In the genomic region with DNA sequence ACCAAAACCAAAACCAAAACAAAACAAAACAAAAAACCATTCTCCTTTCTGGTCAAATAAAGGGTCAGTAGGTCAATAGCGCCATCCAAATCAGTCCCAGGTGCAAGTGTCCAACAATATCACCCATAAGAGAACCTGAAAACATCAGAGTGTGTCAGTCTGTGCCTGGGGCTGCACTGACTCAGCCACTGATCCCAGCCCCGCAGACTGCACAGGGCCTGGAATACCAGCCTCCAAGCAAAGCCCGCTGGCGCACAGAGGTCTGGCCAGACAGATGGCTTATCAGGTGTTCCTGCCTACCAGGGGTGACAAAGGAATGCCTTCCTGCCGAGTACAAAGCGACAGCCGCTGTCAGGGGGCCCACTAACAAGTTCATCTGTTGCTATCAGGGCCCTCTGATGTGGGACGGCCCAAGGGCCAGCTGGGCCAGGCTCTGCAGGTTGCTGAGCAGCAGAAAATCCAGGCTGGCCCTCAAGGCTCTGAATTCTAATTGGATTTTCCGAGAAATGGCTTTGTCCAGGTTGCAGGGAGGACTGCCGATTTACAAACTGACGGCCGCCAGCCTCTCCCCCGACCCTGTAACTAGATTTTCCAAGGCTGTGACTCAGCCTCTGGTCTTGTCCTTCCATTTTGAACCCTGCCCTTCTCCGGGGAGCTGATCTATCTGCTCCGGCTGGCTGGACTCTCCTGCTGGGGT, we compare ENCODE assay signal across 13 cellular contexts. TPM values are rescaled to one million over a fixed set of nuclear protein-coding genes. Genes with fewer than 3 reads are reported as not detected.
DNase-seq lines count a peak whose midpoint lies in the region; ATAC-seq and TF ChIP-seq lines count a peak whose summit lies in the region.
"Had no signal": no experiment of that assay in that cellular context is flagged by ENCODE, and none has a peak within 500 bp of the region (broad histone marks: within the 10 kb centered on the region; RNA-seq: fewer than 3 reads in every experiment).

No MANE protein-coding gene starts in this region.

- H3K79me1 ChIP-seq in mesenchymal stem cell (replicated peaks; ENCODE audit: low read length, poor library complexity, severe bottlenecking) = no peaks in the 10 kb centered on the region

- DNase-seq in ELR (ENCODE audit: low read depth) (peak; percentile 48), NCI-H69 (lab: John Stamatoyannopoulos, UW) (peak; percentile 67), mesenchymal stem cell (peak; percentile 34), GM10266 (ENCODE audit: extremely low spot score) (no peak)
- DNase-seq: activated naive CD4-positive, alpha-beta T cell treated with anti-CD3 and anti-CD28 coated beads, Interleukin-2, amount 10 ng/mL, durations not matched to agents 7 days and 5 days; hypothalamus; NCI-H2029; stimulated activated CD4-positive, alpha-beta T cell treated with anti-CD3 and anti-CD28 coated beads, Interleukin-2, amount 100 ng/mL, for 24 hours had no signal

- H3K4me1 ChIP-seq in mesenchymal stem cell (ENCODE audit: control insufficient read depth, insufficient read depth, low read depth, low read length) = peaks cover 12% of the 10 kb centered on the region

- H3K9ac ChIP-seq in mesenchymal stem cell (ENCODE audit: low read length) = no peak overlapping the region

- H4K8ac ChIP-seq in mesenchymal stem cell (ENCODE audit: low read length) = peak overlapping the region; percentile 33

- H3K4me3 Mint-ChIP-seq in dendritic cell treated with granulocyte-macrophage colony-stimulating factor and Interleukin-4, amounts not matched to agents 40 ng/mL and 50 ng/mL, for 4 days = no peak overlapping the region
- H3K4me3 Mint-ChIP-seq: activated naive CD4-positive, alpha-beta T cell treated with anti-CD3 and anti-CD28 coated beads, Interleukin-2, amount 10 ng/mL, durations not matched to agents 7 days and 5 days had no signal

- peak overlapping the region in 1 of 2 experiments; percentile 34 for H3K18ac ChIP-seq in mesenchymal stem cell (ENCODE audit: low read depth in 1 of 2, low read length in 2 of 2)

- no peak overlapping the region for H2BK120ac ChIP-seq in mesenchymal stem cell (ENCODE audit: low read depth, low read length)

- H3K27ac ChIP-seq in mesenchymal stem cell (ENCODE audit: low read length, poor library complexity, severe bottlenecking) = peak overlapping the region; percentile 19
- H3K27ac ChIP-seq: neutrophil had no signal

- peak overlapping the region in 1 of 2 experiments; percentile 64 for H3K14ac ChIP-seq in mesenchymal stem cell (ENCODE audit: low read length in 2 of 2)

- H2BK5ac ChIP-seq in mesenchymal stem cell (ENCODE audit: low read depth, low read length, poor library complexity, severe bottlenecking) = no peak overlapping the region

- H3K9me3 Mint-ChIP-seq in dendritic cell treated with granulocyte-macrophage colony-stimulating factor and Interleukin-4, amounts not matched to agents 40 ng/mL and 50 ng/mL, for 4 days = peaks cover 6% of the 10 kb centered on the region
- H3K9me3 Mint-ChIP-seq: activated naive CD4-positive, alpha-beta T cell treated with anti-CD3 and anti-CD28 coated beads, Interleukin-2, amount 10 ng/mL, durations not matched to agents 7 days and 5 days had no signal

- H2AK5ac ChIP-seq in mesenchymal stem cell (ENCODE audit: low read length, severe bottlenecking) = no peak overlapping the region

- H3K36me3 Mint-ChIP-seq in dendritic cell treated with granulocyte-macrophage colony-stimulating factor and Interleukin-4, amounts not matched to agents 40 ng/mL and 50 ng/mL, for 4 days (ENCODE audit: low read depth) = no peaks in the 10 kb centered on the region
- H3K36me3 Mint-ChIP-seq: activated naive CD4-positive, alpha-beta T cell treated with anti-CD3 and anti-CD28 coated beads, Interleukin-2, amount 10 ng/mL, durations not matched to agents 7 days and 5 days had no signal

- intact Hi-C loops in dendritic cell treated with granulocyte-macrophage colony-stimulating factor and Interleukin-4, amounts not matched to agents 40 ng/mL and 50 ng/mL, for 4 days (cut with micrococcal nuclease) = no loop called here

- H3K27ac Mint-ChIP-seq in dendritic cell treated with granulocyte-macrophage colony-stimulating factor and Interleukin-4, amounts not matched to agents 40 ng/mL and 50 ng/mL, for 4 days = peak overlapping the region; percentile 61
- H3K27ac Mint-ChIP-seq: activated naive CD4-positive, alpha-beta T cell treated with anti-CD3 and anti-CD28 coated beads, Interleukin-2, amount 10 ng/mL, durations not matched to agents 7 days and 5 days had no signal

- H3K27me3 Mint-ChIP-seq in dendritic cell treated with granulocyte-macrophage colony-stimulating factor and Interleukin-4, amounts not matched to agents 40 ng/mL and 50 ng/mL, for 4 days = peaks cover 21% of the 10 kb centered on the region

- no peaks in the 10 kb centered on the region for H3K36me3 ChIP-seq in mesenchymal stem cell (ENCODE audit: control insufficient read depth in 1 of 2, insufficient read depth in 2 of 2, low read depth in 1 of 2, low read length in 2 of 2)
- H3K36me3 ChIP-seq: neutrophil had no signal

- H3K4me2 ChIP-seq in mesenchymal stem cell (ENCODE audit: low read length, poor library complexity, severe bottlenecking) = no peak overlapping the region

- H2AFZ ChIP-seq in mesenchymal stem cell (ENCODE audit: low read depth, low read length) = peak overlapping the region; percentile 70

- TF ChIP-seq CTCF in GM10266 (IDR thresholded peaks at IDR 0.05; ENCODE audit: control insufficient read depth, insufficient read depth, low read depth, missing control alignments) = no peak

- H3K23ac ChIP-seq in mesenchymal stem cell (ENCODE audit: low read length in 2 of 2) = no peak overlapping the region

- ATAC-seq in GM19324 (IDR thresholded peaks at IDR 0.05; ENCODE audit: low FRiP score, unreplicated experiment) (no peak), HG02938 (IDR thresholded peaks at IDR 0.05; ENCODE audit: unreplicated experiment) (no peak), GM21447 (IDR thresholded peaks at IDR 0.05; ENCODE audit: unreplicated experiment) (no peak)

- no peak overlapping the region for H2BK15ac ChIP-seq in mesenchymal stem cell (ENCODE audit: low read depth, poor library complexity, severe bottlenecking)

- WGBS in mesenchymal stem cell = 35% methylated on average over 14 of the region's 15 CpGs

- H4K91ac ChIP-seq in mesenchymal stem cell (ENCODE audit: low read length) = no peak overlapping the region

- H3K4me3 ChIP-seq in mesenchymal stem cell (ENCODE audit: insufficient read depth in 1 of 2, low read depth in 1 of 2, low read length in 2 of 2) = no peak overlapping the region

- H3K4me1 Mint-ChIP-seq in dendritic cell treated with granulocyte-macrophage colony-stimulating factor and Interleukin-4, amounts not matched to agents 40 ng/mL and 50 ng/mL, for 4 days (ENCODE audit: low read depth) = peaks cover 66% of the 10 kb centered on the region
- H3K4me1 Mint-ChIP-seq: activated naive CD4-positive, alpha-beta T cell treated with anti-CD3 and anti-CD28 coated beads, Interleukin-2, amount 10 ng/mL, durations not matched to agents 7 days and 5 days had no signal

- H2BK12ac ChIP-seq in mesenchymal stem cell (ENCODE audit: low read length in 2 of 2) = no peak overlapping the region

- peaks cover 4% of the 10 kb centered on the region for H3K9me3 ChIP-seq in mesenchymal stem cell (ENCODE audit: control insufficient read depth, low read length)
- H3K9me3 ChIP-seq: neutrophil had no signal

- H3K27me3 ChIP-seq in mesenchymal stem cell (ENCODE audit: control insufficient read depth in 1 of 2, insufficient read depth in 1 of 2, low read length in 2 of 2) = peaks cover 0 to 37% of the 10 kb centered on the region in 2 experiments

- H3K4ac ChIP-seq in mesenchymal stem cell (ENCODE audit: low read depth in 1 of 2, low read length in 2 of 2) = peak overlapping the region in 1 of 2 experiments; percentile 55

RNA-seq across cellular contexts. Expression of a gene that starts 13.7 kb away (rescaled TPM):
- 48.1 TPM for polyA plus RNA-seq in mesenchymal stem cell (2013, experiment 1 of 2)
- 46.7 TPM for polyA plus RNA-seq in mesenchymal stem cell (2013, experiment 2 of 2)
